18 cellular contexts compared by ENCODE assay signal in genomic region chr17:3735515-3735914, GRCh38. TPM values are rescaled to one million over a fixed set of nuclear protein-coding genes. Genes with fewer than 3 reads are reported as not detected.
"Had no signal": no experiment of that assay in that cellular context is flagged by ENCODE, and none has a peak within 500 bp of the region (broad histone marks: within the 10 kb centered on the region; RNA-seq: fewer than 3 reads in every experiment).

No MANE protein-coding gene starts in this region.

- H3K36me3 ChIP-seq: gastroesophageal sphincter, neural progenitor cell, ovary, right atrium auricular region, sigmoid colon, stomach, thoracic aorta, transverse colon had no signal

- H3K9me3 ChIP-seq: gastroesophageal sphincter, ovary, right atrium auricular region, sigmoid colon, stomach, thoracic aorta, transverse colon had no signal

- H3K27me3 ChIP-seq: ovary, right atrium auricular region, sigmoid colon, stomach, transverse colon had no signal

- DNase-seq: effector memory CD8-positive, alpha-beta T cell; glutamatergic neuron; islet precursor cell; mammary epithelial cell; nucleus accumbens; ovary; sigmoid colon; small intestine; stimulated activated CD4-positive, alpha-beta T cell treated with anti-CD3 and anti-CD28 coated beads, Interleukin-12 subunit alpha, Interleukin-12 subunit beta, amount 100 ng/mL, for 4 hours; stimulated activated naive CD4-positive, alpha-beta T cell; stomach; substantia nigra; transverse colon had no signal

- H3K4me3 ChIP-seq: gastroesophageal sphincter, neural progenitor cell, ovary, right atrium auricular region, sigmoid colon, stomach, thoracic aorta, transverse colon had no signal

RNA-seq across cellular contexts. Expression of gene HASPIN, which starts 11.8 kb away (rescaled TPM):
- total RNA-seq: right atrium auricular region had no signal

RNA-seq across cellular contexts. Expression of gene P2RX5, which starts 39.6 kb away (rescaled TPM):
- total RNA-seq: left lobe of liver had no signal
